8 cellular contexts compared by ENCODE assay signal in genomic region chr1:212678456-212679410, GRCh38. TPM values are rescaled to one million over a fixed set of nuclear protein-coding genes. Genes with fewer than 3 reads are reported as not detected.
A peak's percentile ranks its signal among the peaks of the same experiment; 100 is the strongest.
DNase-seq lines count a peak whose midpoint lies in the region; ATAC-seq and TF ChIP-seq lines count a peak whose summit lies in the region.

No MANE protein-coding gene starts in this region.

- ATAC-seq in Right ventricle myocardium inferior = no peak
- peak; percentile 66 for ATAC-seq in HG02852 (IDR thresholded peaks at IDR 0.05; ENCODE audit: unreplicated experiment)
- peak; percentile 53; the same call in 1 of the 2 replicates for ATAC-seq in Panc1
- ATAC-seq in stimulated activated naive CD8-positive, alpha-beta T cell treated with anti-CD3 and anti-CD28 coated beads, Interleukin-15, amount 100 ng/mL, for 72 hours = peak; percentile 67

- H3K27me3 ChIP-seq in right atrium auricular region (no peaks in the 10 kb centered on the region), Panc1 (ENCODE audit: control insufficient read depth, insufficient read depth, low read length) (no peaks in the 10 kb centered on the region), A673 (replicated peaks; ENCODE audit: insufficient read depth, low read depth, low read length, poor library complexity) (no peaks in the 10 kb centered on the region)

- CTCF ChIA-PET in Panc1 (lab: Charles Lee) = interaction anchor here (1.7 kb wide), 1 partner anchor 14 kb away, joined by 6 read pairs; no protein-coding TSS in a partner anchor
- CTCF ChIA-PET in A673 (lab: Charles Lee) = interaction anchor here (1.0 kb wide), 1 partner anchor 14 kb away, joined by 3 read pairs; no protein-coding TSS in a partner anchor

- peak overlapping the region; percentile 66 to 78 for H3K27ac Mint-ChIP-seq in stimulated activated naive CD8-positive, alpha-beta T cell treated with anti-CD3 and anti-CD28 coated beads, Interleukin-15, amount 100 ng/mL, for 72 hours

- no peaks in the 10 kb centered on the region for H3K9me3 Mint-ChIP-seq in stimulated activated naive CD8-positive, alpha-beta T cell treated with anti-CD3 and anti-CD28 coated beads, Interleukin-15, amount 100 ng/mL, for 72 hours

- DNase-seq in right atrium auricular region (ENCODE audit: low spot score) (peak; percentile 43), Right ventricle myocardium inferior (ENCODE audit: missing footprints) (no peak), Panc1 (ENCODE audit: low read depth, low spot score) (no peak), NCI-H345 (lab: John Stamatoyannopoulos, UW) (no peak), A673 (ENCODE audit: low spot score) (no peak), kidney tubule cell (ENCODE audit: low spot score) (no peak)
- DNase-seq in stimulated activated naive CD8-positive, alpha-beta T cell treated with anti-CD3 and anti-CD28 coated beads, Interleukin-15, amount 100 ng/mL, for 72 hours = peak in 1 of 2 donors; percentile 59

- H3K27me3 Mint-ChIP-seq in stimulated activated naive CD8-positive, alpha-beta T cell treated with anti-CD3 and anti-CD28 coated beads, Interleukin-15, amount 100 ng/mL, for 72 hours = peaks cover 12% of the 10 kb centered on the region

- POLR2A ChIA-PET in Panc1 (lab: Charles Lee) (no interaction called here), A673 (lab: Charles Lee; ENCODE audit: low non-redundant PET) (no interaction called here)

- peaks cover 65% of the 10 kb centered on the region for H3K4me1 Mint-ChIP-seq in stimulated activated naive CD8-positive, alpha-beta T cell treated with anti-CD3 and anti-CD28 coated beads, Interleukin-15, amount 100 ng/mL, for 72 hours

- H3K27ac ChIP-seq in right atrium auricular region = no peak overlapping the region
- H3K27ac ChIP-seq in Panc1 (ENCODE audit: low read length) = no peak overlapping the region
- no peak overlapping the region for H3K27ac ChIP-seq in A673 (ENCODE audit: low read depth, low read length, poor library complexity, severe bottlenecking)

- TF ChIP-seq CTCF in right atrium auricular region (IDR thresholded peaks at IDR 0.05) (no peak), Panc1 (IDR thresholded peaks at IDR 0.05) (no peak), A673 (conservative IDR thresholded peaks at IDR 0.05; ENCODE audit: low read depth, low read length) (no peak)

- intact Hi-C loops in Right ventricle myocardium inferior (cut with DNase I) (no loop called here), Panc1 (cut with micrococcal nuclease; ENCODE audit: unreplicated experiment) (no loop called here), A673 (cut with micrococcal nuclease; ENCODE audit: unreplicated experiment) (no loop called here)

- H3K9me3 ChIP-seq in right atrium auricular region (no peaks in the 10 kb centered on the region), Panc1 (ENCODE audit: control insufficient read depth, insufficient read depth, low read depth, low read length) (no peaks in the 10 kb centered on the region), A673 (ENCODE audit: low read depth, low read length, poor library complexity, severe bottlenecking) (no peaks in the 10 kb centered on the region)

- no TSS peak for BruUV-seq in Panc1 (replicated peaks; lab: Mats Ljungman, UMichigan)
- no TSS peak for BruUV-seq in A673 (replicated peaks; lab: Mats Ljungman, UMichigan)

- in situ Hi-C loops in Panc1 (cut with HindIII; ENCODE audit: low pct_unique_long_range_greater_than_20kb, low sequenced_read_pairs) = no loop called here

- H3K36me3 ChIP-seq in right atrium auricular region = no peaks in the 10 kb centered on the region
- no peaks in the 10 kb centered on the region for H3K36me3 ChIP-seq in Panc1 (ENCODE audit: control insufficient read depth, insufficient read depth, low read length)
- H3K36me3 ChIP-seq in A673 (ENCODE audit: insufficient read depth, low read length, poor library complexity, severe bottlenecking) = no peaks in the 10 kb centered on the region

- H3K4me3 ChIP-seq in right atrium auricular region = no peak overlapping the region
- no peak overlapping the region for H3K4me3 ChIP-seq in Panc1 (ENCODE audit: low read depth in 2 of 2, low read length in 2 of 2)
- no peak overlapping the region for H3K4me3 ChIP-seq in A673 (ENCODE audit: low read depth, low read length, poor library complexity, severe bottlenecking)

- no peaks in the 10 kb centered on the region for H3K4me1 ChIP-seq in right atrium auricular region
- H3K4me1 ChIP-seq in Panc1 (ENCODE audit: control insufficient read depth, insufficient read depth, low read length) = no peaks in the 10 kb centered on the region
- H3K4me1 ChIP-seq in A673 (ENCODE audit: insufficient read depth, low read length, poor library complexity, severe bottlenecking) = peaks cover 10% of the 10 kb centered on the region

- H3K4me3 Mint-ChIP-seq in stimulated activated naive CD8-positive, alpha-beta T cell treated with anti-CD3 and anti-CD28 coated beads, Interleukin-15, amount 100 ng/mL, for 72 hours = peak overlapping the region; percentile 24 to 50

RNA-seq across cellular contexts. Expression of gene BATF3, which starts 20.9 kb away (rescaled TPM):
- total RNA-seq in right atrium auricular region = 1 to 10 TPM in 1 of 2 donors, under 1 TPM in 1; 0.96 to 3.3 TPM
- total RNA-seq in Right ventricle myocardium inferior = 1.2 TPM
- total RNA-seq in Panc1 (2021; ENCODE audit: unreplicated experiment) = 2.4 TPM
- polyA plus RNA-seq in Panc1 (2012; ENCODE audit: insufficient read length) = 6.2 TPM
- total RNA-seq in A673 (2021) = 4.1 and 6.9 TPM in 2 replicates
